In the genomic region with DNA sequence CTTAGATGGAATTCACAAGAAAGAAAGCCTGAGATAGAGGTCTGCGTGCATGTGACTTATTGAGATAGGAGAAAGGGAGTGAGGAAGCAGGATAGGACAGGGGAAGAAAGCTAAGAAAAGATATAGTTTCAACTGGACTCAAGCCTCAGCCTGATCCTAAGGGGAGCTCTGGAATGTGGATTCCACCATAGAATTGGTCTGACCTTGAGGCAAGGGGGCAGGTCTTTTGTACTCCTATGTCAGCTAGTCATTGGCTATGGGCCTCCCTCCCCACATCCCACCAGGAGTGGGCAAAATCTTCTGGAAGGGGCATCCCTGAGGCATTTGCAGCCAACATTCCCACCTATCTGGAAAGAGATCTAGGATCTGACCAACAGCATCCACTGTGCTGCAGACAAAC, we compare ENCODE assay signal across 22 cellular contexts.
"Had no signal": no experiment of that assay in that cellular context is flagged by ENCODE, and none has a peak within 500 bp of the region (broad histone marks: within the 10 kb centered on the region; RNA-seq: fewer than 3 reads in every experiment).

No MANE protein-coding gene starts in this region.

- ATAC-seq: effector memory CD8-positive, alpha-beta T cell; foreskin keratinocyte; psoas muscle; right lobe of liver; stimulated activated memory B cell treated with anti-CD40 and anti-IgM and Interleukin-4, amounts not matched to agents 10 μg/mL and 1 μg/mL and 100 μg/mL, for 72 hours; upper lobe of right lung had no signal

- FAIRE-seq: colon had no signal

- H3K9me3 ChIP-seq: left ventricle myocardium inferior, psoas muscle, right lobe of liver, spleen, testis, tibial nerve, upper lobe of right lung, vagina had no signal

- H2AFZ ChIP-seq: hepatocyte, parathyroid adenoma had no signal

- H3K4me2 ChIP-seq: hepatocyte had no signal

- H3K27me3 ChIP-seq: foreskin keratinocyte, right lobe of liver, testis, tibial nerve, vagina had no signal

- H3K4me3 ChIP-seq: hepatocyte, left ventricle myocardium inferior, lung, psoas muscle, right lobe of liver, spleen, testis, tibial nerve, upper lobe of right lung, vagina had no signal

- DNase-seq: effector memory CD8-positive, alpha-beta T cell; foreskin keratinocyte; head of caudate nucleus; left ventricle myocardium inferior; mesenchymal stem cell; naive B cell; psoas muscle; retina; right lobe of liver; spleen; stimulated activated CD4-positive, alpha-beta T cell treated with anti-CD3 and anti-CD28 coated beads, Interleukin-15, amount 100 ng/mL, for 24 hours; stimulated activated CD4-positive, alpha-beta T cell treated with anti-CD3 and anti-CD28 coated beads, Interleukin-1b, Interleukin-23, amount 100 ng/mL, for 48 hours; stimulated activated CD4-positive, alpha-beta T cell treated with anti-CD3 and anti-CD28 coated beads, Interleukin-4, amount 100 ng/mL, for 24 hours; testis; upper lobe of right lung had no signal

- H3K79me2 ChIP-seq: hepatocyte, parathyroid adenoma had no signal

- H3K36me3 ChIP-seq: left ventricle myocardium inferior, right lobe of liver, spleen, tibial nerve, upper lobe of right lung, vagina had no signal

- H3K9ac ChIP-seq: parathyroid adenoma had no signal

- H3K4me1 ChIP-seq: foreskin keratinocyte, parathyroid adenoma, psoas muscle, right lobe of liver, spleen, testis, tibial nerve, upper lobe of right lung, vagina had no signal

- H3K27ac ChIP-seq: foreskin keratinocyte, hepatocyte, left ventricle myocardium inferior, parathyroid adenoma, psoas muscle, right lobe of liver, spleen, testis, tibial nerve, upper lobe of right lung, vagina had no signal
